In genomic region chr6:43053545-43054205, GRCh38 we compare ENCODE assay signal across 8 cellular contexts. TPM values are rescaled to one million over a fixed set of nuclear protein-coding genes. Genes with fewer than 3 reads are reported as not detected.
DNase-seq lines count a peak whose midpoint lies in the region; ATAC-seq and TF ChIP-seq lines count a peak whose summit lies in the region.

CUL7 (minus strand) TSS chr6:43053851; CDS start chr6:43052788, 1,063 bp downstream.

- no peaks in the 10 kb centered on the region for H3K27me3 Mint-ChIP-seq in activated naive CD4-positive, alpha-beta T cell treated with anti-CD3 and anti-CD28 coated beads for 36 hours (ENCODE audit: low read depth)

- peak within 1 kb of the TSS; percentile 90 for H3K27ac Mint-ChIP-seq in activated naive CD4-positive, alpha-beta T cell treated with anti-CD3 and anti-CD28 coated beads for 36 hours

- peak within 1 kb of the TSS; percentile 96 for H3K9ac ChIP-seq in SK-N-MC (ENCODE audit: insufficient read length)

- peaks cover 39% of the 10 kb centered on the region for H3K4me1 Mint-ChIP-seq in activated naive CD4-positive, alpha-beta T cell treated with anti-CD3 and anti-CD28 coated beads for 36 hours (ENCODE audit: low read depth)

- no peaks in the 10 kb centered on the region for H3K27me3 ChIP-seq in gastroesophageal sphincter

- H3K4me1 ChIP-seq in gastroesophageal sphincter = peaks cover 0 to 41% (median 15%) of the 10 kb centered on the region in 3 donors

- H3K4me3 ChIP-seq in HFF-Myc (replicated peaks; ENCODE audit: low read depth, low read length) = peak within 1 kb of the TSS; percentile 74
- H3K4me3 ChIP-seq in SK-N-MC = peak within 1 kb of the TSS; percentile 86
- peak within 1 kb of the TSS; percentile 77 to 79 for H3K4me3 ChIP-seq in gastroesophageal sphincter

- peak within 1 kb of the TSS; percentile 99 for H3K4me3 Mint-ChIP-seq in activated naive CD4-positive, alpha-beta T cell treated with anti-CD3 and anti-CD28 coated beads for 36 hours

- CTCF ChIA-PET in activated naive CD4-positive, alpha-beta T cell treated with anti-CD3 and anti-CD28 coated beads for 36 hours (lab: Charles Lee) = interaction anchor here (0.7 to 2.9 kb wide), 5 partner anchors 10 to 125 kb away, joined by 3 to 17 read pairs (median 3); partner anchors contain the start of genes CNPY3, KLHDC3 and MEA1

- TF ChIP-seq POLR2A in gastroesophageal sphincter (IDR thresholded peaks at IDR 0.05) = peak; percentile 77 to 80

- H3K9me3 Mint-ChIP-seq in activated naive CD4-positive, alpha-beta T cell treated with anti-CD3 and anti-CD28 coated beads for 36 hours = no peaks in the 10 kb centered on the region

- TF ChIP-seq EP300 in gastroesophageal sphincter (IDR thresholded peaks at IDR 0.05) = no peak

- no peaks in the 10 kb centered on the region for H3K9me3 ChIP-seq in SK-N-MC (ENCODE audit: low read depth, low read length)
- H3K9me3 ChIP-seq in gastroesophageal sphincter = no peaks in the 10 kb centered on the region

- intact Hi-C loops in activated naive CD4-positive, alpha-beta T cell treated with anti-CD3 and anti-CD28 coated beads for 36 hours (cut with micrococcal nuclease) = loop anchor here (1.0 kb wide), 5 partner anchors 39 to 152 kb away; partner anchors contain the start of genes KLHDC3, PEX6 and SRF

- 0 to 7% methylated on average over 3 to 4 of the region's 45 CpGs for WGBS in gastroesophageal sphincter (ENCODE audit: low coverage in 1 of 2), 2 donors

- peak; percentile 97 for ATAC-seq in gastroesophageal sphincter

- H3K36me3 Mint-ChIP-seq in activated naive CD4-positive, alpha-beta T cell treated with anti-CD3 and anti-CD28 coated beads for 36 hours (ENCODE audit: low read depth) = peaks cover 33% of the 10 kb centered on the region

- peak; percentile 83 for DNase-seq in GM04503 (ENCODE audit: low read depth)
- peak; percentile 78 for DNase-seq in HFF-Myc (ENCODE audit: extremely low read depth, low read depth)
- DNase-seq in NCI-H1048 (lab: John Stamatoyannopoulos, UW) = peak; percentile 75
- peak; percentile 79 for DNase-seq in SK-N-MC (ENCODE audit: low read depth, low spot score)
- peak; percentile 96 for DNase-seq in activated naive CD4-positive, alpha-beta T cell treated with anti-CD3 and anti-CD28 coated beads for 36 hours
- DNase-seq in non-pigmented ciliary epithelial cell (ENCODE audit: low read depth) = peak; percentile 78
- DNase-seq in substantia nigra (lab: John Stamatoyannopoulos, UW) = peak in 45 of 49 donors; percentile 7 to 92 (median 55)

- no peak for TF ChIP-seq CTCF in HFF-Myc (IDR thresholded peaks at IDR 0.05; ENCODE audit: low read depth, low read length, missing control alignments)
- peak in 1 of 4 experiments; percentile 39 for TF ChIP-seq CTCF in gastroesophageal sphincter (IDR thresholded peaks at IDR 0.05)

- H3K36me3 ChIP-seq in SK-N-MC (ENCODE audit: insufficient read depth, low read length) (peaks cover 39% of the 10 kb centered on the region; the same call in 1 of the 2 replicates), gastroesophageal sphincter (peaks cover 0 to 57% of the 10 kb centered on the region in 2 donors)

- H3K27ac ChIP-seq in SK-N-MC = peak within 1 kb of the TSS; percentile 90
- peak within 1 kb of the TSS; percentile 76 to 95 (median 90) for H3K27ac ChIP-seq in gastroesophageal sphincter
- peak within 1 kb of the TSS; percentile 59 for H3K27ac ChIP-seq in substantia nigra (ENCODE audit: low read depth, low read length, poor library complexity, severe bottlenecking)

RNA-seq across cellular contexts. Expression of gene CUL7, which starts in this region (rescaled TPM):
- total RNA-seq in activated naive CD4-positive, alpha-beta T cell treated with anti-CD3 and anti-CD28 coated beads for 36 hours = 10 to 100 TPM; 21.9 to 22.1 TPM
- total RNA-seq in gastroesophageal sphincter = 10 to 100 TPM; 10.9 to 16.6 (median 13.5) TPM

Comparison
In these comparisons a context has a peak if more than half of its experiments do, and no peak if none do; other contexts are left out.
1. Peak in every context shown above with its lines: DNase-seq, ATAC-seq, H3K4me3 ChIP-seq and H3K27ac ChIP-seq.